ENCODE assay signal across 28 cellular contexts in the genomic region with DNA sequence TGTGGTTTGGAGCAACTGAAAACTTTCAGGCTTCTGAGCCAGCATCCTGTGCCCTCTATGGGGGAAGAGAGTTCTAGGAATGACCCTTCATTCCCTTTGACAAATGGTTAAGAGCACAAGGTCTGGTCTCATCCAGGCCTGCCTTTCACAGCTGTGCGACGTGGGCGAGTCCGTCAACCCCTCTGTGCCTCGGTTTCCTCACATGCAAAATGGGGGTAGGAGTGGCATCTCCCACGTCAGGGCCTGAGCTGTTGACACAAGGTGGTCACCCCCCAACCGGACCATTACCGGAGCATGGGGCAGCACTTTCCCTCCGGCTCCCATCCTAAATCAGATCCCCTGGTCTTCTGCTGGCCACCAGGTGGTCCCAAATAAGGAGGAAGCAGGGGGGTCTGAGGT.
"Had no signal": no experiment of that assay in that cellular context is flagged by ENCODE, and none has a peak within 500 bp of the region (broad histone marks: within the 10 kb centered on the region; RNA-seq: fewer than 3 reads in every experiment).

No MANE protein-coding gene starts in this region.

- H3K36me3 ChIP-seq: colonic mucosa, WERI-Rb-1 had no signal

- H3K4me3 ChIP-seq: body of pancreas, colonic mucosa had no signal

- H3K27ac ChIP-seq: body of pancreas, colonic mucosa, WERI-Rb-1 had no signal

- FAIRE-seq: frontal cortex had no signal

- H3K4me1 ChIP-seq: body of pancreas, colonic mucosa had no signal

- DNase-seq: activated B cell treated with CpG ODN at 0.5 μM for 24 hours; activated CD4-positive, alpha-beta T cell treated with anti-CD3 and anti-CD28 coated beads for 48 hours; activated CD4-positive, alpha-beta T cell treated with anti-CD3 and anti-CD28 coated beads, Interleukin-2, amount 50 U/mL, for 1 hour; activated CD4-positive, alpha-beta T cell treated with anti-CD3 and anti-CD28 coated beads, Interleukin-2, amount 50 U/mL, for 48 hours; activated CD8-positive, alpha-beta memory T cell treated with anti-CD3 and anti-CD28 coated beads for 24 hours; activated CD8-positive, alpha-beta T cell treated with anti-CD3 and anti-CD28 coated beads for 36 hours; activated effector memory CD4-positive, alpha-beta T cell treated with Interleukin-2 at 50 U/mL for 16 hours; activated gamma-delta T cell treated with Interleukin-2 at 50 U/mL for 16 hours; activated naive CD4-positive, alpha-beta T cell treated with anti-CD3 and anti-CD28 coated beads, Interleukin-2, amount 50 U/mL, for 16 hours; activated naive CD4-positive, alpha-beta T cell treated with Interleukin-2 at 50 U/mL for 16 hours; activated T-cell treated with anti-CD3 and anti-CD28 coated beads, Interleukin-2, amount 50 U/mL, for 4 hours; amniotic stem cell; body of pancreas; caudate nucleus; colonic mucosa; effector CD8-positive, alpha-beta T cell; endodermal cell; foreskin fibroblast; glutamatergic neuron; SW 1271; T-cell; T-helper 17 cell; T1000; WERI-Rb-1 had no signal

- H3K27me3 ChIP-seq: body of pancreas, colonic mucosa had no signal

- H3K9me3 ChIP-seq: body of pancreas, colonic mucosa had no signal

- ATAC-seq: activated CD4-positive, CD25-positive, alpha-beta regulatory T cell treated with anti-CD3 and anti-CD28 coated beads, Interleukin-2, amount 50 U/mL, for 24 hours; activated CD8-positive, alpha-beta T cell treated with anti-CD3 and anti-CD28 coated beads for 36 hours; activated T-cell treated with anti-CD3 and anti-CD28 coated beads, Interleukin-2, amount 50 U/mL, for 4 hours; activated T-helper 17 cell treated with anti-CD3 and anti-CD28 coated beads, Interleukin-2, amount 50 U/mL, for 72 hours; body of pancreas; esophagus mucosa; T-cell; T-helper 17 cell had no signal
